ENCODE assay signal across 1 cellular context in genomic region chr2:69133898-69134297, GRCh38.
TF ChIP-seq lines count a peak whose summit lies in the region.

No MANE protein-coding gene starts in this region.

TF ChIP-seq in SK-N-SH, 30 proteins besides CTCF, POLR2A, EP300 and RAD21 (continued from another document):
- TF ChIP-seq SMC3 (IDR thresholded peaks at IDR 0.05; ENCODE audit: low read depth, low read length), result no peak
- TF ChIP-seq MEF2A (IDR thresholded peaks at IDR 0.05; ENCODE audit: borderline replicate concordance, low read depth), result no peak
- no peak for TF ChIP-seq EZH2phosphoT487 (IDR thresholded peaks at IDR 0.05; ENCODE audit: borderline replicate concordance, low read depth)
- no peak for TF ChIP-seq GATA2 (CRISPR knock-in tag; IDR thresholded peaks at IDR 0.05)
- TF ChIP-seq YY1 (IDR thresholded peaks at IDR 0.05; ENCODE audit: low read depth), result no peak
- no peak for TF ChIP-seq TEAD4 (IDR thresholded peaks at IDR 0.05; ENCODE audit: borderline replicate concordance, insufficient read depth)
- no peak for TF ChIP-seq RFX5 (IDR thresholded peaks at IDR 0.05; ENCODE audit: low read length)
- TF ChIP-seq, protein P1, sequence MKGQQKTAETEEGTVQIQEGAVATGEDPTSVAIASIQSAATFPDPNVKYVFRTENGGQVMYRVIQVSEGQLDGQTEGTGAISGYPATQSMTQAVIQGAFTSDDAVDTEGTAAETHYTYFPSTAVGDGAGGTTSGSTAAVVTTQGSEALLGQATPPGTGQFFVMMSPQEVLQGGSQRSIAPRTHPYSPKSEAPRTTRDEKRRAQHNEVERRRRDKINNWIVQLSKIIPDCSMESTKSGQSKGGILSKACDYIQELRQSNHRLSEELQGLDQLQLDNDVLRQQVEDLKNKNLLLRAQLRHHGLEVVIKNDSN (IDR thresholded peaks at IDR 0.05; ENCODE audit: borderline replicate concordance, low read depth), result no peak
- TF ChIP-seq CHD2 (IDR thresholded peaks at IDR 0.05; ENCODE audit: low read length, partially characterized antibody), result no peak
- TF ChIP-seq RXRA (IDR thresholded peaks at IDR 0.05; ENCODE audit: borderline replicate concordance, low read depth), result no peak
